In genomic region chr18:79605481-79605880, GRCh38 we compare ENCODE assay signal across 22 cellular contexts.
"Had no signal": no experiment of that assay in that cellular context is flagged by ENCODE, and none has a peak within 500 bp of the region (broad histone marks: within the 10 kb centered on the region; RNA-seq: fewer than 3 reads in every experiment).

No MANE protein-coding gene starts in this region.

- H3K36me3 Mint-ChIP-seq: activated CD4-positive, alpha-beta memory T cell treated with anti-CD3 and anti-CD28 coated beads for 36 hours; naive thymus-derived CD4-positive, alpha-beta T cell had no signal

- H3K36me3 ChIP-seq: breast epithelium, esophagus squamous epithelium, heart right ventricle, suprapubic skin had no signal

- H3K9me3 Mint-ChIP-seq: activated B cell treated with CpG ODN at 0.5 μM for 24 hours; activated CD4-positive, alpha-beta memory T cell treated with anti-CD3 and anti-CD28 coated beads for 36 hours; activated T-helper 1 cell treated with anti-CD3 and anti-CD28 coated beads, Interleukin-12 subunit alpha, Interleukin-12 subunit beta, Interleukin-2, Interleukin-4 antibody, amounts not matched to agents 30 ng/mL and 10 ng/mL and 1 ng/mL, durations not matched to agents 14 hours and 24 hours and 36 hours; dendritic cell treated with granulocyte-macrophage colony-stimulating factor and Interleukin-4, amounts not matched to agents 40 ng/mL and 50 ng/mL, for 4 days; naive thymus-derived CD4-positive, alpha-beta T cell; stimulated activated naive CD8-positive, alpha-beta T cell treated with anti-CD3 and anti-CD28 coated beads, Interleukin-15, amount 100 ng/mL, for 72 hours had no signal

- DNase-seq: activated B cell treated with CpG ODN at 0.5 μM for 24 hours; activated CD4-positive, alpha-beta memory T cell treated with anti-CD3 and anti-CD28 coated beads for 36 hours; activated CD4-positive, alpha-beta T cell treated with anti-CD3 and anti-CD28 coated beads for 4 hours; activated naive CD4-positive, alpha-beta T cell treated with Interleukin-2 at 50 U/mL for 16 hours; activated T-cell treated with anti-CD3 and anti-CD28 coated beads for 4 hours; cerebellar nuclear complex; effector CD8-positive, alpha-beta T cell; esophagus squamous epithelium; heart right ventricle; mammary epithelial cell; naive thymus-derived CD4-positive, alpha-beta T cell; SIG-M5; stimulated activated CD4-positive, alpha-beta T cell treated with anti-CD3 and anti-CD28 coated beads, Interleukin-4, amount 100 ng/mL, for 1 hour; stimulated activated naive CD8-positive, alpha-beta T cell treated with anti-CD3 and anti-CD28 coated beads, Interleukin-15, amount 100 ng/mL, for 72 hours; T-helper 1 cell; T-helper 9 cell; trophoblast cell had no signal

- H3K9me3 ChIP-seq: breast epithelium, esophagus squamous epithelium, heart right ventricle, suprapubic skin had no signal

- H3K27ac ChIP-seq: breast epithelium, esophagus squamous epithelium, heart right ventricle, skin epidermis, suprapubic skin had no signal

- H3K27ac Mint-ChIP-seq: activated B cell treated with CpG ODN at 0.5 μM for 24 hours; activated CD4-positive, alpha-beta memory T cell treated with anti-CD3 and anti-CD28 coated beads for 36 hours; activated T-helper 1 cell treated with anti-CD3 and anti-CD28 coated beads, Interleukin-12 subunit alpha, Interleukin-12 subunit beta, Interleukin-2, Interleukin-4 antibody, amounts not matched to agents 30 ng/mL and 10 ng/mL and 1 ng/mL, durations not matched to agents 14 hours and 24 hours and 36 hours; dendritic cell treated with granulocyte-macrophage colony-stimulating factor and Interleukin-4, amounts not matched to agents 40 ng/mL and 50 ng/mL, for 4 days; naive thymus-derived CD4-positive, alpha-beta T cell; stimulated activated naive CD8-positive, alpha-beta T cell treated with anti-CD3 and anti-CD28 coated beads, Interleukin-15, amount 100 ng/mL, for 72 hours had no signal

- H3K27me3 Mint-ChIP-seq: stimulated activated naive CD8-positive, alpha-beta T cell treated with anti-CD3 and anti-CD28 coated beads, Interleukin-15, amount 100 ng/mL, for 72 hours had no signal

- H3K4me1 ChIP-seq: breast epithelium had no signal

- H3K4me1 Mint-ChIP-seq: activated B cell treated with CpG ODN at 0.5 μM for 24 hours; stimulated activated naive CD8-positive, alpha-beta T cell treated with anti-CD3 and anti-CD28 coated beads, Interleukin-15, amount 100 ng/mL, for 72 hours had no signal

- H3K4me3 ChIP-seq: breast epithelium, esophagus squamous epithelium, heart right ventricle, skin epidermis, suprapubic skin had no signal

- H3K4me3 Mint-ChIP-seq: activated B cell treated with CpG ODN at 0.5 μM for 24 hours; activated CD4-positive, alpha-beta memory T cell treated with anti-CD3 and anti-CD28 coated beads for 36 hours; activated T-helper 1 cell treated with anti-CD3 and anti-CD28 coated beads, Interleukin-12 subunit alpha, Interleukin-12 subunit beta, Interleukin-2, Interleukin-4 antibody, amounts not matched to agents 30 ng/mL and 10 ng/mL and 1 ng/mL, durations not matched to agents 14 hours and 24 hours and 36 hours; dendritic cell treated with granulocyte-macrophage colony-stimulating factor and Interleukin-4, amounts not matched to agents 40 ng/mL and 50 ng/mL, for 4 days; stimulated activated naive CD8-positive, alpha-beta T cell treated with anti-CD3 and anti-CD28 coated beads, Interleukin-15, amount 100 ng/mL, for 72 hours had no signal
